ENCODE assay signal across 14 cellular contexts in genomic region chr3:66985336-66985920, GRCh38. TPM values are rescaled to one million over a fixed set of nuclear protein-coding genes. Genes with fewer than 3 reads are reported as not detected.
DNase-seq lines count a peak whose midpoint lies in the region; ATAC-seq and TF ChIP-seq lines count a peak whose summit lies in the region.
"Had no signal": no experiment of that assay in that cellular context is flagged by ENCODE, and none has a peak within 500 bp of the region (broad histone marks: within the 10 kb centered on the region; RNA-seq: fewer than 3 reads in every experiment).

No MANE protein-coding gene starts in this region.

- H3K27ac Mint-ChIP-seq in natural killer cell = no peak overlapping the region
- H3K27ac Mint-ChIP-seq: CD8-positive, alpha-beta T cell had no signal

- no peaks in the 10 kb centered on the region for H3K9me3 Mint-ChIP-seq in natural killer cell
- H3K9me3 Mint-ChIP-seq: CD8-positive, alpha-beta T cell had no signal

- TF ChIP-seq CTCF in fibroblast of villous mesenchyme (IDR thresholded peaks at IDR 0.05; ENCODE audit: insufficient read depth, low read depth, low read length) = no peak
- TF ChIP-seq CTCF in natural killer cell (IDR thresholded peaks at IDR 0.05) = no peak

- H3K4me3 ChIP-seq in fibroblast of villous mesenchyme (ENCODE audit: low read depth, low read length) = no peak overlapping the region
- H3K4me3 ChIP-seq: A549, BLaER1 had no signal

- no peaks in the 10 kb centered on the region for H3K4me1 Mint-ChIP-seq in natural killer cell

- H3K4me3 Mint-ChIP-seq in natural killer cell = no peak overlapping the region
- H3K4me3 Mint-ChIP-seq: CD8-positive, alpha-beta T cell; H9 had no signal

- peak; percentile 6 to 16 for DNase-seq in NOMO-1 (lab: John Stamatoyannopoulos, UW; ENCODE audit: unreplicated experiment in 2 of 2)
- no peak for DNase-seq in NOMO-1 treated with dmso at 0.1 percent for 144 hours (lab: John Stamatoyannopoulos, UW; ENCODE audit: unreplicated experiment)
- peak; percentile 44 to 68 for DNase-seq in dermis microvascular lymphatic vessel endothelial cell (ENCODE audit: low read depth in 2 of 2)
- peak; percentile 60 for DNase-seq in fibroblast of villous mesenchyme (ENCODE audit: low read depth)
- DNase-seq in natural killer cell = no peak
- DNase-seq in NCI-H2107 (lab: John Stamatoyannopoulos, UW) = no peak
- no peak for DNase-seq in KBM-7
- DNase-seq: Calu3; CD8-positive, alpha-beta T cell; DMS79 treated with DMSO at 0.1 percent for 48 hours; GF-D8; H9 had no signal

- ATAC-seq in natural killer cell = no peak
- ATAC-seq: A549; CD8-positive, alpha-beta T cell had no signal

- intact Hi-C loops in natural killer cell (cut with micrococcal nuclease) = no loop called here

- no peaks in the 10 kb centered on the region for H3K36me3 Mint-ChIP-seq in natural killer cell
- H3K36me3 Mint-ChIP-seq: CD8-positive, alpha-beta T cell had no signal

- in situ Hi-C loops in KBM-7 (cut with MboI; ENCODE audit: low pct_unique_long_range_greater_than_20kb, low sequenced_read_pairs) = no loop called here

- H3K27me3 Mint-ChIP-seq in natural killer cell (ENCODE audit: low read depth in 2 of 2) = peaks cover 8 to 34% of the 10 kb centered on the region in 2 donors

RNA-seq across cellular contexts. Expression of gene KBTBD8, which starts 12.7 kb away (rescaled TPM):
- total RNA-seq in dermis microvascular lymphatic vessel endothelial cell (1.0 and 1.8 TPM in 2 replicates), fibroblast of villous mesenchyme (3.5 and 4.3 TPM in 2 replicates), natural killer cell (10 to 100 TPM in 2 of 3 donors, 1 to 10 TPM in 1; 8.6 to 11.8 (median 10.8) TPM)

Comparison
In these comparisons a context has a peak if more than half of its experiments do, and no peak if none do; other contexts are left out.
1. DNase-seq: peak in NOMO-1 (2 of 2), dermis microvascular lymphatic vessel endothelial cell (2 of 2) and fibroblast of villous mesenchyme (single experiment); none in NOMO-1 treated with dmso at 0.1 percent for 144 hours (single experiment), natural killer cell (single experiment), NCI-H2107 (single experiment) and KBM-7 (single experiment).